11 cellular contexts compared by ENCODE assay signal in genomic region chr11:134725939-134726639, GRCh38.
DNase-seq lines count a peak whose midpoint lies in the region; ATAC-seq and TF ChIP-seq lines count a peak whose summit lies in the region.
"Had no signal": no experiment of that assay in that cellular context is flagged by ENCODE, and none has a peak within 500 bp of the region (broad histone marks: within the 10 kb centered on the region; RNA-seq: fewer than 3 reads in every experiment).

No MANE protein-coding gene starts in this region.

- no peaks in the 10 kb centered on the region for H3K27me3 ChIP-seq in A673 (replicated peaks; ENCODE audit: insufficient read depth, low read depth, low read length, poor library complexity)
- peaks cover 28% of the 10 kb centered on the region; the same call in 1 of the 2 replicates for H3K27me3 ChIP-seq in HCT116 (ENCODE audit: insufficient read depth, low read length)
- H3K27me3 ChIP-seq in body of pancreas, result peaks cover 0 to 7% of the 10 kb centered on the region in 2 donors
- H3K27me3 ChIP-seq in mesendoderm (ENCODE audit: insufficient read depth, low read length, poor library complexity), result no peaks in the 10 kb centered on the region
- H3K27me3 ChIP-seq: BLaER1 treated with 17β-estradiol and CSF1 and Interleukin-3, amounts not matched to agents 10 nM and 100 nM had no signal

- H2AFZ ChIP-seq in HCT116 (ENCODE audit: low read depth, low read length, poor library complexity, severe bottlenecking), result no peak overlapping the region

- TF ChIP-seq CTCF in A673 (conservative IDR thresholded peaks at IDR 0.05; ENCODE audit: low read depth, low read length) (0 out of 2 replicates have a peak, but pooled peaks have one; percentile 17), HCT116 (IDR thresholded peaks at IDR 0.05 in 2 of 3, conservative IDR thresholded peaks at IDR 0.05 in 1 of 3; ENCODE audit: borderline replicate concordance in 1 of 3, insufficient read depth in 1 of 3, low read depth in 2 of 3, low read length in 2 of 3) (peak; percentile 66 to 79 (median 71); a peak in 5 of 6 replicates), body of pancreas (IDR thresholded peaks at IDR 0.05) (peak in 6 of 7 experiments; percentile 23 to 61 (median 50)), GM20000 (IDR thresholded peaks at IDR 0.05; ENCODE audit: extremely low read depth, missing control alignments) (no peak)

- H3K4me2 ChIP-seq in HCT116 (ENCODE audit: low read length), result peak overlapping the region; percentile 36
- no peak overlapping the region for H3K4me2 ChIP-seq in mesendoderm (ENCODE audit: low read length)

- 22 to 28% methylated on average over 13 to 18 of the region's 18 CpGs for WGBS in body of pancreas, 2 donors
- WGBS in mesendoderm (ENCODE audit: extremely low coverage, insufficient coverage, low lambda C conversion rate), result no CpG with 5 or more reads among the region's 18 CpGs

- H2BK5ac ChIP-seq in mesendoderm (ENCODE audit: low read length), result no peak overlapping the region

- H3K23ac ChIP-seq in mesendoderm (ENCODE audit: low read length), result no peak overlapping the region

- BruUV-seq in A673 (replicated peaks; lab: Mats Ljungman, UMichigan) (no TSS peak), HCT116 (replicated peaks; lab: Mats Ljungman, UMichigan) (no TSS peak)

- no peaks in the 10 kb centered on the region for H4K20me1 ChIP-seq in HCT116 (ENCODE audit: insufficient read depth)
- H4K20me1 ChIP-seq: BLaER1 treated with 17β-estradiol and CSF1 and Interleukin-3, amounts not matched to agents 10 nM and 100 nM had no signal

- no peaks in the 10 kb centered on the region for H3K79me1 ChIP-seq in mesendoderm (ENCODE audit: low read length)

- H2AK5ac ChIP-seq in mesendoderm (ENCODE audit: low read length), result no peak overlapping the region

- H3K4me3 ChIP-seq in A673 (ENCODE audit: low read depth, low read length, poor library complexity, severe bottlenecking) (no peak overlapping the region), HCT116 (replicated peaks in 1 of 2; ENCODE audit: low read depth in 1 of 2, low read length in 2 of 2) (no peak overlapping the region), body of pancreas (no peak overlapping the region), mesendoderm (ENCODE audit: low read length) (no peak overlapping the region)
- H3K4me3 ChIP-seq: BLaER1 treated with 17β-estradiol and CSF1 and Interleukin-3, amounts not matched to agents 10 nM and 100 nM had no signal

- ATAC-seq in HCT116 (peak; percentile 92), body of pancreas (peak; percentile 62), GM19452 (IDR thresholded peaks at IDR 0.05; ENCODE audit: unreplicated experiment) (no peak), HG02970 (IDR thresholded peaks at IDR 0.05; ENCODE audit: low FRiP score, unreplicated experiment) (no peak)

- TF ChIP-seq POLR2A in HCT116 (IDR thresholded peaks at IDR 0.05; ENCODE audit: borderline replicate concordance, extremely low read depth, insufficient read depth, insufficient read length) (no peak), body of pancreas (IDR thresholded peaks at IDR 0.05) (no peak)

- intact Hi-C loops in A673 (cut with micrococcal nuclease; ENCODE audit: unreplicated experiment), result no loop called here
- intact Hi-C loops in HCT116 (cut with micrococcal nuclease), result loop anchor here (1.0 kb wide), 2 partner anchors 134 to 366 kb away; no protein-coding TSS in a partner anchor
- intact Hi-C loops in body of pancreas (cut with DNase I), result no loop called here

- H2BK120ac ChIP-seq in mesendoderm (ENCODE audit: low read depth, low read length), result no peak overlapping the region

- no peak overlapping the region for H3K4ac ChIP-seq in mesendoderm (ENCODE audit: low read depth, low read length)

- no peaks in the 10 kb centered on the region for H3K4me1 ChIP-seq in A673 (ENCODE audit: insufficient read depth, low read length, poor library complexity, severe bottlenecking)
- H3K4me1 ChIP-seq in HCT116 (ENCODE audit: control insufficient read depth in 1 of 2, insufficient read depth in 2 of 2, low read length in 2 of 2), result no peaks in the 10 kb centered on the region
- peaks cover 4% of the 10 kb centered on the region for H3K4me1 ChIP-seq in body of pancreas
- peaks cover 2% of the 10 kb centered on the region for H3K4me1 ChIP-seq in mesendoderm (ENCODE audit: control insufficient read depth, low read depth, low read length)

- H3K9ac ChIP-seq in HCT116 (ENCODE audit: low read length), result no peak overlapping the region
- no peak overlapping the region for H3K9ac ChIP-seq in mesendoderm (ENCODE audit: low read length)
- H3K9ac ChIP-seq: BLaER1 treated with 17β-estradiol and CSF1 and Interleukin-3, amounts not matched to agents 10 nM and 100 nM had no signal

- POLR2A ChIA-PET in A673 (lab: Charles Lee; ENCODE audit: low non-redundant PET) (no interaction called here), HCT116 (lab: Charles Lee) (no interaction called here)

- H3K27ac ChIP-seq in A673 (ENCODE audit: low read depth, low read length, poor library complexity, severe bottlenecking), result no peak overlapping the region
- H3K27ac ChIP-seq in HCT116 (ENCODE audit: low read depth, low read length), result no peak overlapping the region
- H3K27ac ChIP-seq in body of pancreas, result no peak overlapping the region
- H3K27ac ChIP-seq in mesendoderm (ENCODE audit: low read depth, low read length), result no peak overlapping the region
- H3K27ac ChIP-seq: BLaER1 treated with 17β-estradiol and CSF1 and Interleukin-3, amounts not matched to agents 10 nM and 100 nM had no signal

- H3K79me2 ChIP-seq in HCT116 (ENCODE audit: insufficient read depth, low read length) (no peaks in the 10 kb centered on the region), mesendoderm (ENCODE audit: control insufficient read depth, insufficient read depth, low read length) (no peaks in the 10 kb centered on the region)

- CTCF ChIA-PET in A673 (lab: Charles Lee) (no interaction called here), HCT116 (lab: Charles Lee) (interaction anchor here (0.8 to 1.9 kb wide), 3 partner anchors 11 to 455 kb away, joined by 3 to 7 read pairs (median 3); no protein-coding TSS in a partner anchor)

- H3K18ac ChIP-seq in mesendoderm (ENCODE audit: low read length), result no peak overlapping the region

- peak; percentile 60 for TF ChIP-seq RAD21 in HCT116 (IDR thresholded peaks at IDR 0.05; ENCODE audit: low read depth)

- no peak overlapping the region for H4K8ac ChIP-seq in mesendoderm (ENCODE audit: low read depth, low read length)

- H3K9me3 ChIP-seq in A673 (ENCODE audit: low read depth, low read length, poor library complexity, severe bottlenecking) (no peaks in the 10 kb centered on the region), HCT116 (ENCODE audit: control insufficient read depth in 1 of 2, insufficient read depth in 1 of 2, low read depth in 1 of 2, low read length in 2 of 2) (no peaks in the 10 kb centered on the region), body of pancreas (no peaks in the 10 kb centered on the region)
- H3K9me3 ChIP-seq: BLaER1 treated with 17β-estradiol and CSF1 and Interleukin-3, amounts not matched to agents 10 nM and 100 nM had no signal

- H3K36me3 ChIP-seq in A673 (ENCODE audit: insufficient read depth, low read length, poor library complexity, severe bottlenecking) (no peaks in the 10 kb centered on the region), HCT116 (ENCODE audit: control insufficient read depth in 1 of 2, insufficient read depth in 2 of 2, low read length in 2 of 2) (no peaks in the 10 kb centered on the region), body of pancreas (replicated peaks in 1 of 2; ENCODE audit: insufficient read depth in 1 of 2, low read depth in 2 of 2) (no peaks in the 10 kb centered on the region), mesendoderm (ENCODE audit: control insufficient read depth, insufficient read depth, low read length) (no peaks in the 10 kb centered on the region)
- H3K36me3 ChIP-seq: BLaER1 treated with 17β-estradiol and CSF1 and Interleukin-3, amounts not matched to agents 10 nM and 100 nM had no signal

- no peaks in the 10 kb centered on the region for H3K9me2 ChIP-seq in HCT116 (ENCODE audit: insufficient read depth)

- no peak overlapping the region for H2BK15ac ChIP-seq in mesendoderm (replicated peaks; ENCODE audit: low read depth)

- DNase-seq in A673 (ENCODE audit: low spot score) (no peak), HCT116 (ENCODE audit: low read depth, low spot score) (peak; percentile 35), body of pancreas (peak; percentile 26 to 68 (median 52)), mesendoderm (peak; percentile 46), GM20000 (ENCODE audit: low spot score) (no peak), NCI-H2171 (lab: John Stamatoyannopoulos, UW) (no peak)
- DNase-seq: NCI-H226; stimulated activated CD4-positive, alpha-beta T cell treated with anti-CD3 and anti-CD28 coated beads, Interleukin-12 subunit alpha, Interleukin-12 subunit beta, amount 100 ng/mL, for 4 hours had no signal

- H3K56ac ChIP-seq in mesendoderm (ENCODE audit: low read length), result no peak overlapping the region

- RAD21 ChIA-PET in HCT116 (lab: Charles Lee; ENCODE audit: low non-redundant PET in 1 of 2, low total read pairs in 2 of 2, uncharacterized antibody in 2 of 2, unreplicated experiment in 2 of 2), result interaction anchor here (0.6 kb wide), 2 partner anchors 168 to 244 kb away, joined by 3 read pairs; no protein-coding TSS in a partner anchor

- no peak overlapping the region for H4K5ac ChIP-seq in mesendoderm (ENCODE audit: low read length)

TF ChIP-seq in HCT116, 20 proteins besides CTCF, POLR2A, EP300 and RAD21 (continues in another document):
- TF ChIP-seq REST (IDR thresholded peaks at IDR 0.05; ENCODE audit: low read depth), result no peak

Comparison
In these comparisons a context has a peak if more than half of its experiments do, and no peak if none do; other contexts are left out.
1. DNase-seq: peak in HCT116 (single experiment), body of pancreas (4 of 4) and mesendoderm (single experiment); none in A673 (single experiment), GM20000 (single experiment) and NCI-H2171 (single experiment).
2. ATAC-seq: peak in HCT116 (single experiment) and body of pancreas (single experiment); none in GM19452 (single experiment) and HG02970 (single experiment).